ENCODE assay signal across 8 cellular contexts in the genomic region with DNA sequence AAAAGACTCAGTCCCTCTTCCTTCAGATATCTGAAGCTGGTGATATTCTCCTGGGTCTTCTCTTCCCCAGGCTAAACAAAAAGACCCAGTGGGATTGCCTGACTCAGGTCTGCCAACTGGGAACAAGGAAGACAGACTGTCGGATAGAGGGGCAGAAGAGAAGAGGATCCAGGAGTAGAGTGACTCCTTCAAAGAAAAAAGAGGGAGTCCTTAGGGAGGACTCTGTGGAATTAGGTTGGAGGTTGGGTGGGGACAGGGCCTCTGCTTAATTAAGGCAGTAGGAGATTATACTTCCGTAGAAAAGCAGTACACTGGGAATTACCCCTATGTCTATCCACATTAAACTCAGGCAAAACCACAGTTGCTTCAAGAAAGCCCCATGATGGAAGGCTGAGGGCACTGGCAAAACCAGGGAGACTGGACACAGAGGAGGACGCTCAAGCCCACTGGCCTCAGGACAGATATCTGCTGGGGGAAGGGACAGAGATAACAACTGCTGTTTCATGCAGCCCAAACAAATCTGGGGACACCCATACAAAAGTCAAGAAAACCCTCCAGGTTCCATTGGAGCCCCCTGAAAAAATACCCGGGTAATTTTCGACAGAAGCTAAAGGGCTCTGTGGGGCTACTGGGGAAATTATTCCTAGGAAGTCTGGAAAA. TPM values are rescaled to one million over a fixed set of nuclear protein-coding genes. Genes with fewer than 3 reads are reported as not detected.
DNase-seq lines count a peak whose midpoint lies in the region; ATAC-seq and TF ChIP-seq lines count a peak whose summit lies in the region.

No MANE protein-coding gene starts in this region.

- DNase-seq in cerebellar cortex (ENCODE audit: low spot score) (peak; percentile 36), osteocyte (ENCODE audit: extremely low spot score, unreplicated experiment) (no peak), pons (ENCODE audit: low spot score) (no peak), AG08395 (ENCODE audit: low spot score) (no peak), RKO (ENCODE audit: low spot score) (no peak), CD1c-positive myeloid dendritic cell (ENCODE audit: extremely low spot score) (no peak)

- H3K9me3 Mint-ChIP-seq in osteocyte (ENCODE audit: unreplicated experiment), result no peaks in the 10 kb centered on the region

- ATAC-seq in GM18858 (IDR thresholded peaks at IDR 0.05; ENCODE audit: unreplicated experiment) (peak; percentile 3), HG03159 (IDR thresholded peaks at IDR 0.05; ENCODE audit: unreplicated experiment) (peak; percentile 7)

- no peak for TF ChIP-seq CTCF in osteocyte (IDR thresholded peaks at IDR 0.05)

- H3K4me3 Mint-ChIP-seq in osteocyte (ENCODE audit: unreplicated experiment), result peak overlapping the region; percentile 53

- H3K4me1 Mint-ChIP-seq in osteocyte (ENCODE audit: unreplicated experiment), result peaks cover 88% of the 10 kb centered on the region

- H3K27me3 Mint-ChIP-seq in osteocyte (ENCODE audit: unreplicated experiment), result no peaks in the 10 kb centered on the region

- H3K27ac Mint-ChIP-seq in osteocyte (ENCODE audit: unreplicated experiment), result peak overlapping the region; percentile 98

- H3K36me3 Mint-ChIP-seq in osteocyte (ENCODE audit: unreplicated experiment), result peaks cover 44% of the 10 kb centered on the region

RNA-seq across cellular contexts. Expression of a gene that starts 5.7 kb away (rescaled TPM):
- 67.0 and 69.4 TPM in 2 replicates for total RNA-seq in osteocyte

RNA-seq across cellular contexts. Expression of a gene that starts 22.1 kb away (rescaled TPM):
- 22.6 and 25.5 TPM in 2 replicates for total RNA-seq in osteocyte
